ENCODE assay signal across 1 cellular context in genomic region chr5:89930591-89931383, GRCh38.
TF ChIP-seq lines count a peak whose summit lies in the region.

No MANE protein-coding gene starts in this region.

TF ChIP-seq in GM12878, 131 proteins besides CTCF, POLR2A, EP300 and RAD21 (continued from another document):
- TF ChIP-seq E2F8 (IDR thresholded peaks at IDR 0.05; ENCODE audit: low read depth, partially characterized antibody) (no peak), RB1 (IDR thresholded peaks at IDR 0.05; ENCODE audit: borderline replicate concordance) (no peak), BCL11A (IDR thresholded peaks at IDR 0.05; ENCODE audit: low read depth, low read length) (peak; percentile 65; the same call in 1 of the 2 replicates), NKRF (conservative IDR thresholded peaks at IDR 0.05) (no peak), EGR1 (IDR thresholded peaks at IDR 0.05; ENCODE audit: borderline replicate concordance in 1 of 2, low read depth in 2 of 2, low read length in 2 of 2) (no peak), RBBP5 (conservative IDR thresholded peaks at IDR 0.05) (0 out of 2 replicates have a peak, but pooled peaks have one; percentile 65), CEBPB (IDR thresholded peaks at IDR 0.05; ENCODE audit: borderline replicate concordance in 1 of 2, low read depth in 2 of 2, low read length in 2 of 2) (0 out of 4 replicates have a peak, but pooled peaks of 1 of the 2 experiments have one; percentile 47), RELB (IDR thresholded peaks at IDR 0.05; ENCODE audit: low read depth) (no peak), KAT2A (conservative IDR thresholded peaks at IDR 0.05; ENCODE audit: control insufficient read depth, low read depth, low read length) (no peak), SREBF1 (IDR thresholded peaks at IDR 0.05; ENCODE audit: low read length) (no peak), ZBTB4 (CRISPR knock-in tag; IDR thresholded peaks at IDR 0.05) (no peak), CBFB (IDR thresholded peaks at IDR 0.05; ENCODE audit: low read depth) (no peak), MEF2B (IDR thresholded peaks at IDR 0.05; ENCODE audit: partially characterized antibody, poor library complexity, severe bottlenecking) (peak; percentile 87)
- TF ChIP-seq, protein P1, sequence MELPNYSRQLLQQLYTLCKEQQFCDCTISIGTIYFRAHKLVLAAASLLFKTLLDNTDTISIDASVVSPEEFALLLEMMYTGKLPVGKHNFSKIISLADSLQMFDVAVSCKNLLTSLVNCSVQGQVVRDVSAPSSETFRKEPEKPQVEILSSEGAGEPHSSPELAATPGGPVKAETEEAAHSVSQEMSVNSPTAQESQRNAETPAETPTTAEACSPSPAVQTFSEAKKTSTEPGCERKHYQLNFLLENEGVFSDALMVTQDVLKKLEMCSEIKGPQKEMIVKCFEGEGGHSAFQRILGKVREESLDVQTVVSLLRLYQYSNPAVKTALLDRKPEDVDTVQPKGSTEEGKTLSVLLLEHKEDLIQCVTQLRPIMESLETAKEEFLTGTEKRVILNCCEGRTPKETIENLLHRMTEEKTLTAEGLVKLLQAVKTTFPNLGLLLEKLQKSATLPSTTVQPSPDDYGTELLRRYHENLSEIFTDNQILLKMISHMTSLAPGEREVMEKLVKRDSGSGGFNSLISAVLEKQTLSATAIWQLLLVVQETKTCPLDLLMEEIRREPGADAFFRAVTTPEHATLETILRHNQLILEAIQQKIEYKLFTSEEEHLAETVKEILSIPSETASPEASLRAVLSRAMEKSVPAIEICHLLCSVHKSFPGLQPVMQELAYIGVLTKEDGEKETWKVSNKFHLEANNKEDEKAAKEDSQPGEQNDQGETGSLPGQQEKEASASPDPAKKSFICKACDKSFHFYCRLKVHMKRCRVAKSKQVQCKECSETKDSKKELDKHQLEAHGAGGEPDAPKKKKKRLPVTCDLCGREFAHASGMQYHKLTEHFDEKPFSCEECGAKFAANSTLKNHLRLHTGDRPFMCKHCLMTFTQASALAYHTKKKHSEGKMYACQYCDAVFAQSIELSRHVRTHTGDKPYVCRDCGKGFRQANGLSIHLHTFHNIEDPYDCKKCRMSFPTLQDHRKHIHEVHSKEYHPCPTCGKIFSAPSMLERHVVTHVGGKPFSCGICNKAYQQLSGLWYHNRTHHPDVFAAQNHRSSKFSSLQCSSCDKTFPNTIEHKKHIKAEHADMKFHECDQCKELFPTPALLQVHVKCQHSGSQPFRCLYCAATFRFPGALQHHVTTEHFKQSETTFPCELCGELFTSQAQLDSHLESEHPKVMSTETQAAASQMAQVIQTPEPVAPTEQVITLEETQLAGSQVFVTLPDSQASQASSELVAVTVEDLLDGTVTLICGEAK (IDR thresholded peaks at IDR 0.05; ENCODE audit: borderline replicate concordance): no peak
